ENCODE assay signal across 24 cellular contexts in the genomic region with DNA sequence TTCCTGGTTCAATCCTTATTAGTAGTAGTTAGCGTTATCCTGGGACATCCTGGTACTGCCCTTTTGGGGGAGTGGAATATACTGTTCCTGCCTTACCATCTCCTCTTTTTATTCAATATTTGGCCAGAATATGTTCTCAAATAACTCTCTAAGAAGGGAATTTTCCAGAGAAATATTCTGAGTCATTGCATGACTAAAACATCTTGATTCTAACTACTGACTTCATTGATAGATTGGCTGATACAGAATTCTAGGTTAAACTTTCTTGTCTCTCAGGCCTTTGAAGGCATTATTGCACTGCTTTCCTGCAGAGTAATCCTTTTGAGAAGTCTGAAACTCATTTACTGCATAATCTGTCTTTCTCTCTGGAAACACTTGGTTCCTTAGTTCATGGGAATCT.
A peak's percentile ranks its signal among the peaks of the same experiment; 100 is the strongest.
DNase-seq lines count a peak whose midpoint lies in the region; TF ChIP-seq lines count a peak whose summit lies in the region.
"Had no signal": no experiment of that assay in that cellular context is flagged by ENCODE, and none has a peak within 500 bp of the region (broad histone marks: within the 10 kb centered on the region; RNA-seq: fewer than 3 reads in every experiment).

No MANE protein-coding gene starts in this region.

- H3K4me3 ChIP-seq in fibroblast of mammary gland (ENCODE audit: control insufficient read depth, low read depth, low read length): no peak overlapping the region
- H3K4me3 ChIP-seq: BLaER1 treated with 17β-estradiol and CSF1 and Interleukin-3, amounts not matched to agents 10 nM and 100 nM; GM23338; HAP-1; PC-9; SJSA1 had no signal

- no peak overlapping the region for H4K8ac ChIP-seq in H9 (replicated peaks; ENCODE audit: insufficient read length, low read depth, low read length)

- peaks cover 2 to 7% (median 2%) of the 10 kb centered on the region in 3 experiments; a peak in 4 of 7 replicates for H3K36me3 Mint-ChIP-seq in H9 (ENCODE audit: insufficient read depth in 1 of 3, low read depth in 3 of 3)

- H4K5ac ChIP-seq in H9 (ENCODE audit: insufficient read length, low read depth, low read length): no peak overlapping the region

- no peaks in the 10 kb centered on the region for H4K20me1 ChIP-seq in H9 (ENCODE audit: control insufficient read depth, insufficient read depth, insufficient read length)
- H4K20me1 ChIP-seq: BLaER1 treated with 17β-estradiol and CSF1 and Interleukin-3, amounts not matched to agents 10 nM and 100 nM had no signal

- H4K91ac ChIP-seq in H9 (ENCODE audit: insufficient read length, low read depth, low read length): no peak overlapping the region

- TF ChIP-seq CTCF in fibroblast of mammary gland (conservative IDR thresholded peaks at IDR 0.05; ENCODE audit: control insufficient read depth, insufficient read depth, low read depth, low read length) (no peak), H9 (conservative IDR thresholded peaks at IDR 0.05) (no peak)

- H3K79me1 ChIP-seq in H9 (ENCODE audit: insufficient read depth, low read depth, low read length, poor library complexity, severe bottlenecking): no peaks in the 10 kb centered on the region

- no peaks in the 10 kb centered on the region for H3K27me3 ChIP-seq in H9 (ENCODE audit: insufficient read depth, low read length)
- H3K27me3 ChIP-seq: BLaER1 treated with 17β-estradiol and CSF1 and Interleukin-3, amounts not matched to agents 10 nM and 100 nM; SJSA1 had no signal

- no CpG with 5 or more reads among the region's 1 CpG for WGBS in H9 (ENCODE audit: extremely low coverage, insufficient read length, low lambda C conversion rate)

- no peak overlapping the region for H3K4me3 Mint-ChIP-seq in H9
- H3K4me3 Mint-ChIP-seq: CD4-positive, alpha-beta T cell; GM23338 had no signal

- no peak overlapping the region for H3K56ac ChIP-seq in H9 (ENCODE audit: insufficient read length, low read depth, low read length)

- H3K4me2 ChIP-seq in H9 (ENCODE audit: insufficient read depth, insufficient read length, low read length): no peak overlapping the region
- H3K4me2 ChIP-seq: BLaER1 treated with 17β-estradiol and CSF1 and Interleukin-3, amounts not matched to agents 10 nM and 100 nM; GM23338; PC-9 had no signal

- no peak overlapping the region for H3K27ac ChIP-seq in H9 (ENCODE audit: insufficient read length, low read depth, low read length)
- H3K27ac ChIP-seq: BLaER1 treated with 17β-estradiol and CSF1 and Interleukin-3, amounts not matched to agents 10 nM and 100 nM; PC-9; SJSA1 had no signal

- H3K9me3 ChIP-seq in H9 (ENCODE audit: control insufficient read depth, low read depth, low read length): no peaks in the 10 kb centered on the region
- H3K9me3 ChIP-seq: BLaER1 treated with 17β-estradiol and CSF1 and Interleukin-3, amounts not matched to agents 10 nM and 100 nM; HAP-1; SJSA1 had no signal

- H3K4me1 ChIP-seq in H9 (ENCODE audit: insufficient read depth, low read length): no peaks in the 10 kb centered on the region
- H3K4me1 ChIP-seq: HAP-1, SJSA1 had no signal

- H2AFZ ChIP-seq in H9 (ENCODE audit: low read length): no peak overlapping the region
- H2AFZ ChIP-seq: GM23338, PC-9 had no signal

- DNase-seq in GM03348 (ENCODE audit: low spot score) (peak; percentile 9), RKO (ENCODE audit: low spot score) (peak; percentile 1), fibroblast of mammary gland (ENCODE audit: low read depth) (peak; percentile 6), renal cortical epithelial cell (ENCODE audit: low read depth) (peak; percentile 9), mucosa of gallbladder (ENCODE audit: low spot score) (no peak), cerebellar nuclear complex (lab: John Stamatoyannopoulos, UW) (no peak), H9 (no peak)
- DNase-seq: AML-193; CD4-positive, alpha-beta T cell; Karpas-422; NCI-H1105; NCI-H1436 treated with DMSO at 0.1 percent for 48 hours; NCI-H187 treated with DMSO at 0.1 percent for 48 hours; NCI-H446; NCI-H526; NCI-H82; NK-92 treated with Interleukin-12 subunit alpha and Interleukin-12 subunit beta, amount 100 ng/mL, for 24 hours; PC-9; Right ventricle myocardium superior; RPMI8226 had no signal

- no peak overlapping the region for H2BK12ac ChIP-seq in H9 (ENCODE audit: insufficient read length, low read depth, low read length)

- H2BK15ac ChIP-seq in H9 (ENCODE audit: low read depth, low read length): no peak overlapping the region

- no peak overlapping the region for H2BK5ac ChIP-seq in H9 (ENCODE audit: insufficient read length, low read length)

- no peaks in the 10 kb centered on the region for H3K23me2 ChIP-seq in H9 (ENCODE audit: insufficient read length, low read depth, low read length, poor library complexity, severe bottlenecking)

- H3K27me3 Mint-ChIP-seq in H9 (ENCODE audit: low read depth): no peaks in the 10 kb centered on the region
- H3K27me3 Mint-ChIP-seq: CD4-positive, alpha-beta T cell had no signal

- peaks cover 2 to 4% of the 10 kb centered on the region in 2 experiments; a peak in 2 of 5 replicates for H3K9me3 Mint-ChIP-seq in H9

- H3K23ac ChIP-seq in H9 (ENCODE audit: insufficient read length, low read depth, low read length): no peak overlapping the region

- H3K18ac ChIP-seq in H9 (ENCODE audit: insufficient read length, low read depth, low read length): no peak overlapping the region

- H3K9ac ChIP-seq in H9 (ENCODE audit: extremely low read depth, insufficient read length, low read length): no peak overlapping the region
- H3K9ac ChIP-seq: BLaER1 treated with 17β-estradiol and CSF1 and Interleukin-3, amounts not matched to agents 10 nM and 100 nM had no signal

- no peak overlapping the region for H3K14ac ChIP-seq in H9 (ENCODE audit: insufficient read depth, low read length)

- peaks cover 11 to 13% of the 10 kb centered on the region in 2 experiments for H3K4me1 Mint-ChIP-seq in H9

- no peak overlapping the region for H3K4ac ChIP-seq in H9 (ENCODE audit: low read depth, low read length)

- H2BK20ac ChIP-seq in H9 (ENCODE audit: low read depth, low read length, poor library complexity, severe bottlenecking): no peak overlapping the region

- H2BK120ac ChIP-seq in H9 (ENCODE audit: low read depth, low read length, poor library complexity, severe bottlenecking): no peak overlapping the region

- no peak overlapping the region for H3K27ac Mint-ChIP-seq in H9
- H3K27ac Mint-ChIP-seq: CD4-positive, alpha-beta T cell; GM23338 had no signal

- H3T11ph ChIP-seq in H9 (ENCODE audit: low read length): no peak overlapping the region

- no peak overlapping the region for H2AK5ac ChIP-seq in H9 (ENCODE audit: insufficient read length, low read length)

- H3K79me2 ChIP-seq in H9 (ENCODE audit: insufficient read depth, low read length): no peaks in the 10 kb centered on the region

Comparison
In these comparisons a context has a peak if more than half of its experiments do, and no peak if none do; other contexts are left out.
1. DNase-seq: peak in GM03348 (single experiment), RKO (single experiment), fibroblast of mammary gland (single experiment) and renal cortical epithelial cell (single experiment); none in mucosa of gallbladder (single experiment), cerebellar nuclear complex (0 of 2) and H9 (single experiment).